ENCODE assay signal across 15 cellular contexts in the genomic region with DNA sequence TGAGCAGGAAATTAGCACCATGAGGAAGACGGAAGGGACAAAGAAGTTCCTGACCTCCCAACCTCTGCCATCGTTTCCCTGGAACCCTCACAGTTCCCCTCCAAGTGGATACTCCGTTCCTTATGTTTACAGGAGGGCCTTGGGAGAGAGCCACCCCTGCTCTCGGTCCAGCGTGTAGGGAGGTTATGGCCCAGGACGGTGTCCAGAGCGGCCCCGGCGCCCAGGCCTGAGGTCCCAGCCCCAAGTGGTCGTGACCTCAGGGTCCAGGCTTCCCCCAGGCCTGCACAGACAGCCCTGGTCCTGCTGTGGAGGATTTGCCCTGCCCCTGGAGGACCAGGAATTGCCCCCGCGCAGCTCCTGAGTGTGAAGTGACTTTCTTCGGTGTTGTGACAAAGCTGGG.
DNase-seq lines count a peak whose midpoint lies in the region; ATAC-seq and TF ChIP-seq lines count a peak whose summit lies in the region.
"Had no signal": no experiment of that assay in that cellular context is flagged by ENCODE, and none has a peak within 500 bp of the region (broad histone marks: within the 10 kb centered on the region; RNA-seq: fewer than 3 reads in every experiment).

No MANE protein-coding gene starts in this region.

- no peaks in the 10 kb centered on the region for H3K27me3 ChIP-seq in ascending aorta
- no peaks in the 10 kb centered on the region for H3K27me3 ChIP-seq in smooth muscle cell (ENCODE audit: low read depth)

- H3F3A ChIP-seq in smooth muscle cell (ENCODE audit: low read depth) = peaks cover 2% of the 10 kb centered on the region

- no peak overlapping the region for H2AFZ ChIP-seq in smooth muscle cell (ENCODE audit: low read depth)

- no peaks in the 10 kb centered on the region for H3K9me3 Mint-ChIP-seq in HFFc6
- H3K9me3 Mint-ChIP-seq in activated T-helper 2 cell treated with anti-CD3 and anti-CD28 coated beads, Interferon-gamma antibody, Interleukin-2, Interleukin-4, amounts not matched to agents 10 μg/mL and 5 μg/mL and 100 μg/mL, durations not matched to agents 14 hours and 24 hours and 36 hours = no peaks in the 10 kb centered on the region
- H3K9me3 Mint-ChIP-seq: IgD-negative memory B cell had no signal

- H3K36me3 Mint-ChIP-seq in HFFc6 (ENCODE audit: low read depth) = peaks cover 30% of the 10 kb centered on the region
- peaks cover 57% of the 10 kb centered on the region for H3K36me3 Mint-ChIP-seq in activated T-helper 2 cell treated with anti-CD3 and anti-CD28 coated beads, Interferon-gamma antibody, Interleukin-2, Interleukin-4, amounts not matched to agents 10 μg/mL and 5 μg/mL and 100 μg/mL, durations not matched to agents 14 hours and 24 hours and 36 hours (ENCODE audit: low read depth)
- H3K36me3 Mint-ChIP-seq: IgD-negative memory B cell had no signal

- peaks cover 6% of the 10 kb centered on the region for H3K27me3 Mint-ChIP-seq in HFFc6 (ENCODE audit: insufficient read depth)
- no peaks in the 10 kb centered on the region for H3K27me3 Mint-ChIP-seq in activated T-helper 2 cell treated with anti-CD3 and anti-CD28 coated beads, Interferon-gamma antibody, Interleukin-2, Interleukin-4, amounts not matched to agents 10 μg/mL and 5 μg/mL and 100 μg/mL, durations not matched to agents 14 hours and 24 hours and 36 hours (ENCODE audit: low read depth)
- H3K27me3 Mint-ChIP-seq: IgD-negative memory B cell had no signal

- no peak for ATAC-seq in HG02981 (IDR thresholded peaks at IDR 0.05; ENCODE audit: unreplicated experiment)
- ATAC-seq: Panc1 had no signal

- H3K79me2 ChIP-seq in smooth muscle cell (ENCODE audit: low read depth) = peaks cover 21% of the 10 kb centered on the region

- intact Hi-C loops in ascending aorta (cut with DNase I) = no loop called here
- intact Hi-C loops in activated T-helper 2 cell treated with anti-CD3 and anti-CD28 coated beads, Interferon-gamma antibody, Interleukin-2, Interleukin-4, amounts not matched to agents 10 μg/mL and 5 μg/mL and 100 μg/mL, durations not matched to agents 14 hours and 24 hours and 36 hours (cut with micrococcal nuclease) = no loop called here

- WGBS in mesodermal cell (ENCODE audit: insufficient coverage in 2 of 2), 2 experiments = 91 to 95% methylated on average over 13 of the region's 13 CpGs
- 95% methylated on average over 13 of the region's 13 CpGs for WGBS in smooth muscle cell (ENCODE audit: low lambda C conversion rate)

- no peak for DNase-seq in HFFc6
- no peak for DNase-seq in ascending aorta (ENCODE audit: low spot score in 2 of 2)
- no peak for DNase-seq in smooth muscle cell (lab: John Stamatoyannopoulos, UW; ENCODE audit: unreplicated experiment)
- DNase-seq in AG08396 (ENCODE audit: low spot score) = no peak
- no peak for DNase-seq in activated T-helper 2 cell treated with anti-CD3 and anti-CD28 coated beads, Interferon-gamma antibody, Interleukin-2, Interleukin-4, amounts not matched to agents 10 μg/mL and 5 μg/mL and 100 μg/mL, durations not matched to agents 14 hours and 24 hours and 36 hours (ENCODE audit: low spot score)
- DNase-seq: activated CD8-positive, alpha-beta memory T cell treated with anti-CD3 and anti-CD28 coated beads, Interleukin-2, amount 50 U/mL, for 4 hours; DMS79; NCI-H2107; NCI-H748 treated with DMSO at 0.1 percent for 48 hours; retina; stimulated activated CD4-positive, alpha-beta T cell treated with anti-CD3 and anti-CD28 coated beads, Interleukin-4, amount 100 ng/mL, for 1 hour had no signal

- TF ChIP-seq CTCF in HFFc6 (IDR thresholded peaks at IDR 0.05) (no peak), ascending aorta (IDR thresholded peaks at IDR 0.05) (no peak), smooth muscle cell (IDR thresholded peaks at IDR 0.05; ENCODE audit: borderline replicate concordance, insufficient read depth, poor library complexity, severe bottlenecking) (no peak)

- H3K4me3 ChIP-seq in ascending aorta (no peak overlapping the region), mesodermal cell (ENCODE audit: extremely low read depth, insufficient read depth, low read length, poor library complexity, severe bottlenecking) (no peak overlapping the region), smooth muscle cell (no peak overlapping the region)

- H3K27ac Mint-ChIP-seq in HFFc6 = peak overlapping the region; percentile 64; the same call in 1 of the 2 replicates
- H3K27ac Mint-ChIP-seq in activated T-helper 2 cell treated with anti-CD3 and anti-CD28 coated beads, Interferon-gamma antibody, Interleukin-2, Interleukin-4, amounts not matched to agents 10 μg/mL and 5 μg/mL and 100 μg/mL, durations not matched to agents 14 hours and 24 hours and 36 hours = no peak overlapping the region

- H3K4me1 Mint-ChIP-seq in HFFc6 (ENCODE audit: low read depth) = peaks cover 40% of the 10 kb centered on the region
- H3K4me1 Mint-ChIP-seq in activated T-helper 2 cell treated with anti-CD3 and anti-CD28 coated beads, Interferon-gamma antibody, Interleukin-2, Interleukin-4, amounts not matched to agents 10 μg/mL and 5 μg/mL and 100 μg/mL, durations not matched to agents 14 hours and 24 hours and 36 hours (ENCODE audit: low read depth) = peaks cover 23% of the 10 kb centered on the region

- no peak overlapping the region for H3K4me2 ChIP-seq in smooth muscle cell

- no peak overlapping the region for H3K4me3 Mint-ChIP-seq in HFFc6
- no peak overlapping the region for H3K4me3 Mint-ChIP-seq in activated T-helper 2 cell treated with anti-CD3 and anti-CD28 coated beads, Interferon-gamma antibody, Interleukin-2, Interleukin-4, amounts not matched to agents 10 μg/mL and 5 μg/mL and 100 μg/mL, durations not matched to agents 14 hours and 24 hours and 36 hours (ENCODE audit: low read depth)
- H3K4me3 Mint-ChIP-seq: IgD-negative memory B cell had no signal

- H3K36me3 ChIP-seq in ascending aorta (peaks cover 16 to 21% of the 10 kb centered on the region in 2 donors), mesodermal cell (ENCODE audit: control insufficient read depth, insufficient read depth, low read length) (peaks cover 36% of the 10 kb centered on the region), smooth muscle cell (ENCODE audit: low read depth) (no peaks in the 10 kb centered on the region)

- H3K9ac ChIP-seq in smooth muscle cell (ENCODE audit: low read depth) = no peak overlapping the region

- H3K4me1 ChIP-seq in ascending aorta (peaks cover 31 to 66% of the 10 kb centered on the region in 2 donors), mesodermal cell (ENCODE audit: control insufficient read depth, insufficient read depth, low read length, poor library complexity, severe bottlenecking) (peaks cover 36% of the 10 kb centered on the region), smooth muscle cell (ENCODE audit: low read depth) (peaks cover 32% of the 10 kb centered on the region)

- H3K27ac ChIP-seq in ascending aorta (peak overlapping the region; percentile 38 to 87), mesodermal cell (ENCODE audit: low read depth, low read length, severe bottlenecking) (peak overlapping the region; percentile 23), smooth muscle cell (ENCODE audit: low read depth) (peak overlapping the region; percentile 28)

- peaks cover 55% of the 10 kb centered on the region for H4K20me1 ChIP-seq in smooth muscle cell (ENCODE audit: low read depth)

- H3K9me3 ChIP-seq in ascending aorta (no peaks in the 10 kb centered on the region), mesodermal cell (ENCODE audit: control insufficient read depth, low read length) (no peaks in the 10 kb centered on the region), smooth muscle cell (replicated peaks; ENCODE audit: low read depth) (no peaks in the 10 kb centered on the region)
